ENCODE assay signal across 11 cellular contexts in the genomic region with DNA sequence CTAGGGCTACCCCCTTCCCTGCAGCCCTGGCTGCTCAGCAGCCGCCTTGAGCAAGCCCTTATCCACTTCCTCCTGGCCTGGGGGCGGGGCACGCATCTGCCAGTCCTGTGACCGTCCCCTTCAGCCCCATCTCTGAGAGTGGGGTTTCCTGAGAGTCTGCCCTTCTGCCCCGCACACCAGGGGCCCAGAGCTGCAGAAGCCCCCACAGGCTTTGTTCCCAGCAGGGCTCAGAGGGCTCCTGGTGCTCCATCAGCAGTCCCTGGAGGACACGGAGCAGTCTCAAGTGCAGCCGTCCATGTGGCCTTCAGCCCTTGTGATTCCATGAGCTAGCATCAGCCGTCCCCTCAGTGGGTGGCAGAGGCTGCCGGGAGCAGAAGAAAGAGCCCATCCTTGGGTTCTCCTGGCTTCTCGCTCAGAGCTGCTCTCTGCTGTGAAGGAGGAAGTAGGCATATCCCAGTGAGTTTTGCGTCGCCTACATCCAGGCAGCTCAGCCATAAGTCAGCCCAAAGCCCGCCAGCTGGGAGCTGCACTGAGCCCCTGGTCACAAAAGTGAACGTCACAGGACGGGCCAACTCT. TPM values are rescaled to one million over a fixed set of nuclear protein-coding genes. Genes with fewer than 3 reads are reported as not detected.
DNase-seq lines count a peak whose midpoint lies in the region; ATAC-seq and TF ChIP-seq lines count a peak whose summit lies in the region.
"Had no signal": no experiment of that assay in that cellular context is flagged by ENCODE, and none has a peak within 500 bp of the region (broad histone marks: within the 10 kb centered on the region; RNA-seq: fewer than 3 reads in every experiment).

No MANE protein-coding gene starts in this region.

- H3K27ac Mint-ChIP-seq in WTC11: 0 out of 2 replicates have a peak overlapping the region, but pooled peaks have one; percentile 32

- H3K27me3 ChIP-seq in tibial artery: no peaks in the 10 kb centered on the region

- CTCF ChIA-PET in WTC11 (lab: Charles Lee): interaction anchor here (0.7 to 1.1 kb wide), 2 partner anchors 11 to 167 kb away, joined by 3 read pairs; no protein-coding TSS in a partner anchor

- no peaks in the 10 kb centered on the region for H3K27me3 Mint-ChIP-seq in WTC11 (ENCODE audit: low read depth)

- peaks cover 27% of the 10 kb centered on the region for H3K4me1 Mint-ChIP-seq in WTC11

- peaks cover 5% of the 10 kb centered on the region for H3K36me3 Mint-ChIP-seq in WTC11

- intact Hi-C loops in tibial artery (cut with DNase I; ENCODE audit: low total_unique reads): no loop called here

- POLR2A ChIA-PET in WTC11 (lab: Charles Lee): no interaction called here

- H3K4me3 Mint-ChIP-seq in WTC11: no peak overlapping the region

- peaks cover 0 to 2% (median 0%) of the 10 kb centered on the region in 3 donors for H3K36me3 ChIP-seq in tibial artery

- H3K9me3 Mint-ChIP-seq in WTC11: no peaks in the 10 kb centered on the region

- DNase-seq in NCI-H2227 (lab: John Stamatoyannopoulos, UW; ENCODE audit: unreplicated experiment): peak; percentile 16
- no peak for DNase-seq in NCI-H2227 treated with DMSO at 0.1 percent for 48 hours (lab: John Stamatoyannopoulos, UW)
- no peak for DNase-seq in WTC11 (ENCODE audit: low spot score)
- no peak for DNase-seq in left lobe of liver (ENCODE audit: low spot score)
- DNase-seq in tibial artery: peak; percentile 60 to 81
- DNase-seq in SHP77 treated with DMSO at 0.1 percent for 48 hours (lab: John Stamatoyannopoulos, UW): no peak
- DNase-seq in NCI-H146 (lab: John Stamatoyannopoulos, UW): no peak
- DNase-seq in stimulated activated CD8-positive, alpha-beta memory T cell treated with anti-CD3 and anti-CD28 coated beads, Interleukin-4, amount 100 ng/mL, for 48 hours: no peak
- DNase-seq: activated T-cell treated with anti-CD3 and anti-CD28 coated beads, Interleukin-2, amount 50 U/mL, for 1 hour had no signal

- H3K9me3 ChIP-seq in tibial artery: no peaks in the 10 kb centered on the region

- TF ChIP-seq CTCF in WTC11 (IDR thresholded peaks at IDR 0.05) (no peak), tibial artery (IDR thresholded peaks at IDR 0.05) (no peak)

- no peak overlapping the region for H3K4me3 ChIP-seq in tibial artery

- ATAC-seq in WTC11 (peak; percentile 69), left lobe of liver (peak; percentile 58)

- peaks cover 0 to 89% (median 51%) of the 10 kb centered on the region in 4 donors for H3K4me1 ChIP-seq in tibial artery

- peak overlapping the region; percentile 91 to 98 for H3K27ac ChIP-seq in tibial artery
- H3K27ac ChIP-seq: 22Rv1, KMS-11 had no signal

TF ChIP-seq in WTC11, 78 proteins besides CTCF, POLR2A, EP300 and RAD21:
- peak; percentile 19; the same call in 1 of the 2 replicates for TF ChIP-seq ZNF423 (CRISPR knock-in tag; IDR thresholded peaks at IDR 0.05)
- TF ChIP-seq TEAD1 (CRISPR knock-in tag; IDR thresholded peaks at IDR 0.05): no peak
- no peak for TF ChIP-seq SP1 (CRISPR knock-in tag; conservative IDR thresholded peaks at IDR 0.05)
- TF ChIP-seq FOXP4 (CRISPR knock-in tag; IDR thresholded peaks at IDR 0.05): no peak

RNA-seq across cellular contexts. Expression of gene MYO9B, which starts 16.3 kb away (rescaled TPM):
- total RNA-seq in WTC11 (2021): 70.3 to 94.3 TPM (median 73.4 TPM) in 3 replicates
- 28.9 TPM for total RNA-seq in left lobe of liver

RNA-seq across cellular contexts. Expression of gene HAUS8, which starts 16.6 kb away (rescaled TPM):
- total RNA-seq in WTC11 (2021): 27.9 to 29.9 TPM (median 29.7 TPM) in 3 replicates
- total RNA-seq in left lobe of liver: 5.1 TPM

Comparison
In these comparisons a context has a peak if more than half of its experiments do, and no peak if none do; other contexts are left out.
1. DNase-seq: peak in NCI-H2227 (single experiment) and tibial artery (2 of 2); none in NCI-H2227 treated with DMSO at 0.1 percent for 48 hours (single experiment), WTC11 (single experiment), left lobe of liver (single experiment), SHP77 treated with DMSO at 0.1 percent for 48 hours (single experiment), NCI-H146 (single experiment) and stimulated activated CD8-positive, alpha-beta memory T cell treated with anti-CD3 and anti-CD28 coated beads, Interleukin-4, amount 100 ng/mL, for 48 hours (single experiment).